In the genomic region with DNA sequence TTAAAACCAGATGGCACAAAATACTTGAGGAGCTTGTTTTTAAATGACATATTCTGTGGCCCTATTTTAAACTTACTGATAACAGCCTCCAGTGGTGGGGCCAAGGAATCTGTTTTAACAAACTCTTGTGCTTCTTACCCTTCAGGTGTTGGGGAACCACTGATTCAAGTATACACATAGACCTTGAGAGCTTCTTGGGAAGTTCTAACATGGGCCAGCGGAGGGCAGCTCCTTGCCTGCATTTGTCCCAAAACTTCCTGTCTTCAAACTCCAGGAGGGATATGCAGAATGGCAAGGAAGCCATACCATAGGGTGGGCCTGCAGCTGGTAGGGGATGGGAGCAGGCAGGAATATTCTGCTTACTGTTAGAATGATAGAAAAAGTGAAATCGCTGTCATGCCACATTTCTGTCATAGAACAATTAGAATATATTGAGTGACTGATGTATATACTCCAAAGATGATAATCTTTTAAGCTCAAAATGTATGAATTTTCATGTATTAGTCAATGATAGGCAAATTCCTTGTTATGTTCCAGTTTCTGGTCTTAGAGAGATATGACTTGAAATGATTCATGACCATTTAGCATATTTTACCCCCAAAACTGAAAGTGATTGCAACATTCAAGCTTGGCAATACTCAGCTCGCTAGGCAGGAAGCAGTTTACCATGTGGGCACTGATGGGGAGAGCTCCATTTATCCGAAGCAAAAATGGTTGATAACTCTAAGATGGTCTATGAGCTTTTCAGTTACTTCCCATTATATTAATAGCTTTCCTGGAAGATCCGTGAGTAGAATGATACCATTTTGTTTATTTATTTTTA, we compare ENCODE assay signal across 1 cellular context.
TF ChIP-seq lines count a peak whose summit lies in the region.

No MANE protein-coding gene starts in this region.

TF ChIP-seq in K562, 482 proteins besides CTCF, POLR2A, EP300 and RAD21:
- TF ChIP-seq DMBX1 (CRISPR knock-in tag; IDR thresholded peaks at IDR 0.05; ENCODE audit: borderline replicate concordance) (no peak), SMARCC2 (IDR thresholded peaks at IDR 0.05; ENCODE audit: low read depth) (no peak), TRIM28 (IDR thresholded peaks at IDR 0.05) (no peak), IFI16 (CRISPR knock-in tag; IDR thresholded peaks at IDR 0.05) (no peak), ZNF511 (CRISPR knock-in tag; IDR thresholded peaks at IDR 0.05) (no peak), ZNF830 (CRISPR knock-in tag; IDR thresholded peaks at IDR 0.05) (no peak), ZNF280A (IDR thresholded peaks at IDR 0.05; ENCODE audit: low read depth, partially characterized antibody) (no peak), PRMT5 (CRISPR knock-in tag; IDR thresholded peaks at IDR 0.05) (no peak), NFYB (IDR thresholded peaks at IDR 0.05; ENCODE audit: extremely low read depth, insufficient read length) (no peak), ZZZ3 (IDR thresholded peaks at IDR 0.05) (no peak), CEBPB (tag; IDR thresholded peaks at IDR 0.05) (no peak), ZNF174 (CRISPR knock-in tag; IDR thresholded peaks at IDR 0.05) (no peak)
